In genomic region chr3:83403927-83404326, GRCh38 we compare ENCODE assay signal across 24 cellular contexts.
"Had no signal": no experiment of that assay in that cellular context is flagged by ENCODE, and none has a peak within 500 bp of the region (broad histone marks: within the 10 kb centered on the region; RNA-seq: fewer than 3 reads in every experiment).

No MANE protein-coding gene starts in this region.

- H3K36me3 Mint-ChIP-seq: immature natural killer cell; natural killer cell; stimulated activated naive B cell treated with anti-CD40 and anti-IgM and Interleukin-4, amounts not matched to agents 10 μg/mL and 1 μg/mL and 100 μg/mL, for 72 hours had no signal

- H3K27ac Mint-ChIP-seq: effector memory CD8-positive, alpha-beta T cell; immature natural killer cell; natural killer cell; stimulated activated naive B cell treated with anti-CD40 and anti-IgM and Interleukin-4, amounts not matched to agents 10 μg/mL and 1 μg/mL and 100 μg/mL, for 72 hours; stimulated activated naive CD8-positive, alpha-beta T cell treated with anti-CD3 and anti-CD28 coated beads, Interleukin-15, Interleukin-2, amounts not matched to agents 100 ng/mL and 50 ng/mL, for 24 hours had no signal

- ATAC-seq: effector memory CD8-positive, alpha-beta T cell; heart right ventricle; left ventricle myocardium superior; natural killer cell; right cardiac atrium had no signal

- DNase-seq: cortex of kidney; effector memory CD8-positive, alpha-beta T cell; erythroblast; esophagus squamous epithelium; foreskin melanocyte; glutamatergic neuron; heart right ventricle; immature natural killer cell; islet precursor cell; left ventricle myocardium superior; lower lobe of right lung; natural killer cell; spleen; stimulated activated CD4-positive, alpha-beta T cell treated with anti-CD3 and anti-CD28 coated beads, Interleukin-4, amount 100 ng/mL, for 4 hours; stimulated activated naive B cell treated with anti-CD40 and anti-IgM and Interleukin-4, amounts not matched to agents 10 μg/mL and 1 μg/mL and 100 μg/mL, for 72 hours; uterus had no signal

- H3K4me3 ChIP-seq: esophagus squamous epithelium, heart right ventricle, lower lobe of right lung, prostate gland, skin epidermis, spleen, thoracic aorta, tibial nerve, upper lobe of left lung, uterus had no signal

- H3K27me3 Mint-ChIP-seq: effector memory CD8-positive, alpha-beta T cell; stimulated activated naive B cell treated with anti-CD40 and anti-IgM and Interleukin-4, amounts not matched to agents 10 μg/mL and 1 μg/mL and 100 μg/mL, for 72 hours; stimulated activated naive CD8-positive, alpha-beta T cell treated with anti-CD3 and anti-CD28 coated beads, Interleukin-15, Interleukin-2, amounts not matched to agents 100 ng/mL and 50 ng/mL, for 24 hours had no signal

- H3K9me3 ChIP-seq: esophagus squamous epithelium, lower lobe of right lung, neutrophil, prostate gland, thoracic aorta, tibial nerve, upper lobe of left lung, uterus had no signal

- H3K4me1 ChIP-seq: esophagus squamous epithelium, heart right ventricle, lower lobe of right lung, prostate gland, spleen, tibial nerve, upper lobe of left lung, uterus had no signal

- H3K4me3 Mint-ChIP-seq: effector memory CD8-positive, alpha-beta T cell; immature natural killer cell; natural killer cell; stimulated activated naive B cell treated with anti-CD40 and anti-IgM and Interleukin-4, amounts not matched to agents 10 μg/mL and 1 μg/mL and 100 μg/mL, for 72 hours; stimulated activated naive CD8-positive, alpha-beta T cell treated with anti-CD3 and anti-CD28 coated beads, Interleukin-15, Interleukin-2, amounts not matched to agents 100 ng/mL and 50 ng/mL, for 24 hours had no signal

- H3K4me1 Mint-ChIP-seq: immature natural killer cell; natural killer cell; stimulated activated naive B cell treated with anti-CD40 and anti-IgM and Interleukin-4, amounts not matched to agents 10 μg/mL and 1 μg/mL and 100 μg/mL, for 72 hours had no signal

- H3K36me3 ChIP-seq: esophagus squamous epithelium, heart right ventricle, lower lobe of right lung, neutrophil, prostate gland, spleen, thoracic aorta, tibial nerve, upper lobe of left lung, uterus had no signal

- H3K27ac ChIP-seq: esophagus squamous epithelium, heart right ventricle, lower lobe of right lung, neutrophil, prostate gland, skin epidermis, spleen, thoracic aorta, tibial nerve, upper lobe of left lung, uterus had no signal

- H3K27me3 ChIP-seq: esophagus squamous epithelium, heart right ventricle, neutrophil, spleen, tibial nerve, upper lobe of left lung, uterus had no signal
